ENCODE assay signal across 15 cellular contexts in genomic region chr3:177237206-177237605, GRCh38. TPM values are rescaled to one million over a fixed set of nuclear protein-coding genes. Genes with fewer than 3 reads are reported as not detected.
DNase-seq lines count a peak whose midpoint lies in the region; ATAC-seq lines count a peak whose summit lies in the region.
"Had no signal": no experiment of that assay in that cellular context is flagged by ENCODE, and none has a peak within 500 bp of the region (broad histone marks: within the 10 kb centered on the region; RNA-seq: fewer than 3 reads in every experiment).

No MANE protein-coding gene starts in this region.

- no peak overlapping the region for H2BK15ac ChIP-seq in mesenchymal stem cell (ENCODE audit: low read depth, poor library complexity, severe bottlenecking)

- 99% methylated on average over 4 of the region's 4 CpGs for WGBS in mesenchymal stem cell

- no peak overlapping the region for H2AFZ ChIP-seq in mesenchymal stem cell (ENCODE audit: low read depth, low read length)

- no peaks in the 10 kb centered on the region for H3K79me1 ChIP-seq in mesenchymal stem cell (replicated peaks; ENCODE audit: low read length, poor library complexity, severe bottlenecking)

- H3K14ac ChIP-seq in mesenchymal stem cell (ENCODE audit: low read length in 2 of 2), result no peak overlapping the region

- H3K4me2 ChIP-seq in mesenchymal stem cell (ENCODE audit: low read length, poor library complexity, severe bottlenecking), result no peak overlapping the region
- H3K4me2 ChIP-seq: BLaER1 treated with 17β-estradiol and CSF1 and Interleukin-3, amounts not matched to agents 10 nM and 100 nM had no signal

- no peaks in the 10 kb centered on the region for H3K36me3 ChIP-seq in mesenchymal stem cell (ENCODE audit: control insufficient read depth in 1 of 2, insufficient read depth in 2 of 2, low read depth in 1 of 2, low read length in 2 of 2)
- H3K36me3 ChIP-seq: BLaER1 treated with 17β-estradiol and CSF1 and Interleukin-3, amounts not matched to agents 10 nM and 100 nM had no signal

- no peak overlapping the region for H2BK5ac ChIP-seq in mesenchymal stem cell (ENCODE audit: low read depth, low read length, poor library complexity, severe bottlenecking)

- no peak overlapping the region for H3K4me3 ChIP-seq in mesenchymal stem cell (ENCODE audit: insufficient read depth in 1 of 2, low read depth in 1 of 2, low read length in 2 of 2)
- H3K4me3 ChIP-seq: BLaER1 treated with 17β-estradiol and CSF1 and Interleukin-3, amounts not matched to agents 10 nM and 100 nM had no signal

- H3K4ac ChIP-seq in mesenchymal stem cell (ENCODE audit: low read depth in 1 of 2, low read length in 2 of 2), result no peak overlapping the region

- H3K18ac ChIP-seq in mesenchymal stem cell (ENCODE audit: low read depth in 1 of 2, low read length in 2 of 2), result no peak overlapping the region

- ATAC-seq in HG03378 (IDR thresholded peaks at IDR 0.05; ENCODE audit: unreplicated experiment), result no peak
- ATAC-seq: SK-N-SH treated with all-trans-retinoic acid at 6 μM for 48 hours had no signal

- peak overlapping the region; percentile 22 for H4K8ac ChIP-seq in mesenchymal stem cell (ENCODE audit: low read length)

- H3K4me1 ChIP-seq in mesenchymal stem cell (ENCODE audit: control insufficient read depth, insufficient read depth, low read depth, low read length), result no peaks in the 10 kb centered on the region
- H3K4me1 ChIP-seq: BLaER1 treated with 17β-estradiol and CSF1 and Interleukin-3, amounts not matched to agents 10 nM and 100 nM had no signal

- no peaks in the 10 kb centered on the region for H3K9me3 ChIP-seq in mesenchymal stem cell (ENCODE audit: control insufficient read depth, low read length)

- no peak overlapping the region for H2BK12ac ChIP-seq in mesenchymal stem cell (ENCODE audit: low read length in 2 of 2)

- H3K27me3 ChIP-seq in mesenchymal stem cell (ENCODE audit: control insufficient read depth in 1 of 2, insufficient read depth in 1 of 2, low read length in 2 of 2), result no peaks in the 10 kb centered on the region
- H3K27me3 ChIP-seq: BLaER1 treated with 17β-estradiol and CSF1 and Interleukin-3, amounts not matched to agents 10 nM and 100 nM had no signal

- H2BK120ac ChIP-seq in mesenchymal stem cell (ENCODE audit: low read depth, low read length), result no peak overlapping the region

- H3K27ac ChIP-seq in epithelial cell of prostate (peak overlapping the region; percentile 34), mesenchymal stem cell (ENCODE audit: low read length, poor library complexity, severe bottlenecking) (no peak overlapping the region)
- H3K27ac ChIP-seq: 22Rv1; BLaER1 treated with 17β-estradiol and CSF1 and Interleukin-3, amounts not matched to agents 10 nM and 100 nM had no signal

- DNase-seq in NCI-H2029 (lab: John Stamatoyannopoulos, UW) (peak; percentile 19), NCI-H2029 treated with DMSO at 0.1 percent for 48 hours (lab: John Stamatoyannopoulos, UW) (no peak), NCI-H226 (peak; percentile 11), epithelial cell of prostate (ENCODE audit: low read depth, low spot score) (no peak), mesenchymal stem cell (no peak), ecto neural progenitor cell (ENCODE audit: low spot score) (no peak), OCI-M2 (lab: John Stamatoyannopoulos, UW; ENCODE audit: unreplicated experiment) (no peak)
- DNase-seq: HCEC 1CT, NCI-H146, NCI-H2107, NCI-H345 had no signal

- no peak overlapping the region for H2AK5ac ChIP-seq in mesenchymal stem cell (ENCODE audit: low read length, severe bottlenecking)

- no peak overlapping the region for H3K9ac ChIP-seq in mesenchymal stem cell (ENCODE audit: low read length)
- H3K9ac ChIP-seq: BLaER1 treated with 17β-estradiol and CSF1 and Interleukin-3, amounts not matched to agents 10 nM and 100 nM had no signal

- no peak overlapping the region for H4K91ac ChIP-seq in mesenchymal stem cell (ENCODE audit: low read length)

- H3K23ac ChIP-seq in mesenchymal stem cell (ENCODE audit: low read length in 2 of 2), result no peak overlapping the region

RNA-seq across cellular contexts. Expression of gene TBL1XR1, which starts 39.9 kb away (rescaled TPM):
- polyA plus RNA-seq in mesenchymal stem cell (2013, experiment 1 of 2), result 26.7 TPM
- polyA plus RNA-seq in mesenchymal stem cell (2013, experiment 2 of 2), result 27.8 TPM

Comparison
In these comparisons a context has a peak if more than half of its experiments do, and no peak if none do; other contexts are left out.
1. DNase-seq: peak in NCI-H2029 (single experiment) and NCI-H226 (single experiment); none in NCI-H2029 treated with DMSO at 0.1 percent for 48 hours (single experiment), epithelial cell of prostate (single experiment), mesenchymal stem cell (single experiment), ecto neural progenitor cell (single experiment) and OCI-M2 (single experiment).